ENCODE assay signal across 8 cellular contexts in genomic region chr5:73448072-73448432, GRCh38. TPM values are rescaled to one million over a fixed set of nuclear protein-coding genes. Genes with fewer than 3 reads are reported as not detected.
DNase-seq lines count a peak whose midpoint lies in the region; TF ChIP-seq lines count a peak whose summit lies in the region.

No MANE protein-coding gene starts in this region.

- peaks cover 3% of the 10 kb centered on the region for H3K9me3 ChIP-seq in mammary epithelial cell (replicated peaks; ENCODE audit: insufficient read depth, low read length)

- H3K27me3 Mint-ChIP-seq in nephron (ENCODE audit: low read depth), result peaks cover 96% of the 10 kb centered on the region

- H3K4me1 ChIP-seq in mammary epithelial cell (ENCODE audit: insufficient read depth, low read length), result peaks cover 29% of the 10 kb centered on the region

- intact Hi-C loops in mammary epithelial cell (cut with micrococcal nuclease), result loop anchor here (1.0 to 5.0 kb wide), 6 partner anchors 36 to 495 kb away; no protein-coding TSS in a partner anchor

- WGBS in mammary epithelial cell (ENCODE audit: low coverage, missing lambda C conversion rate), result 9% methylated on average over 27 of the region's 48 CpGs

- peak; percentile 53 for DNase-seq in activated T-cell treated with anti-CD3 and anti-CD28 coated beads, Interleukin-2, amount 50 U/mL, for 1 hour
- DNase-seq in activated T-cell treated with anti-CD3 and anti-CD28 coated beads for 4 hours (no peak), LoVo (ENCODE audit: low spot score) (peak; percentile 45), mammary epithelial cell (peak; percentile 39), DMS79 (lab: John Stamatoyannopoulos, UW) (no peak), NCI-H345 (lab: John Stamatoyannopoulos, UW) (no peak), NCI-H1694 treated with DMSO at 0.1 percent for 48 hours (lab: John Stamatoyannopoulos, UW) (no peak)

- peak overlapping the region; percentile 91 for H3K4me2 ChIP-seq in mammary epithelial cell (ENCODE audit: insufficient read depth, low read depth, low read length)

- peak overlapping the region; percentile 84 to 87 (median 87) for H3K4me3 Mint-ChIP-seq in nephron

- peaks cover 14% of the 10 kb centered on the region for H3K27me3 ChIP-seq in mammary epithelial cell (ENCODE audit: insufficient read depth, low read length)

- H3K27ac ChIP-seq in mammary epithelial cell (ENCODE audit: insufficient read depth, low read depth, low read length), result no peak overlapping the region

- peaks cover 10% of the 10 kb centered on the region for H3K36me3 Mint-ChIP-seq in nephron (ENCODE audit: low read depth)

- no TSS peak for BruUV-seq in mammary epithelial cell (replicated peaks; lab: Mats Ljungman, UMichigan)

- dilution Hi-C loops in mammary epithelial cell (cut with HindIII; ENCODE audit: low sequenced_read_pairs), result no loop called here

- peaks cover 3% of the 10 kb centered on the region for H3K9me3 Mint-ChIP-seq in nephron

- CTCF ChIA-PET in mammary epithelial cell (lab: Charles Lee; ENCODE audit: low non-redundant PET), result interaction anchor here (0.7 kb wide), 1 partner anchor 225 kb away, joined by 3 read pairs; no protein-coding TSS in a partner anchor

- no peaks in the 10 kb centered on the region for H3K36me3 ChIP-seq in mammary epithelial cell (ENCODE audit: insufficient read depth, low read length)

- TF ChIP-seq CTCF in mammary epithelial cell (conservative IDR thresholded peaks at IDR 0.05 in 1 of 2, IDR thresholded peaks at IDR 0.05 in 1 of 2; ENCODE audit: extremely low read depth in 1 of 2, insufficient read depth in 1 of 2, low read depth in 1 of 2, low read length in 2 of 2) (no peak), nephron (IDR thresholded peaks at IDR 0.05; ENCODE audit: unreplicated experiment in 3 of 3) (no peak)

- H3K27ac Mint-ChIP-seq in nephron, result peak overlapping the region in 2 of 3 experiments; percentile 59 to 92

- no peaks in the 10 kb centered on the region for H4K20me1 ChIP-seq in mammary epithelial cell (ENCODE audit: insufficient read depth, low read length)

- peak overlapping the region; percentile 34 to 67 (median 56) for H3K4me3 ChIP-seq in mammary epithelial cell (replicated peaks in 1 of 3; ENCODE audit: insufficient read depth in 1 of 3, low read depth in 2 of 3, low read length in 3 of 3)

- peak overlapping the region; percentile 21 for H3K9ac ChIP-seq in mammary epithelial cell (ENCODE audit: insufficient read depth, low read length)

- peaks cover 23% of the 10 kb centered on the region for H3K4me1 Mint-ChIP-seq in nephron

- in situ Hi-C loops in mammary epithelial cell (cut with MboI; ENCODE audit: low sequenced_read_pairs in 2 of 2), result loop anchor here (10.0 to 25.0 kb wide), 2 partner anchors 143 to 236 kb away; no protein-coding TSS in a partner anchor

- H3K79me2 ChIP-seq in mammary epithelial cell (ENCODE audit: insufficient read depth, low read length), result peaks cover 29% of the 10 kb centered on the region

- H2AFZ ChIP-seq in mammary epithelial cell (ENCODE audit: low read depth, low read length), result peak overlapping the region; percentile 92

RNA-seq across cellular contexts. Expression of gene FOXD1, which starts 0.5 kb away (rescaled TPM):
- total RNA-seq in mammary epithelial cell, result 10 to 100 TPM in 1 of 2 donors, 1 to 10 TPM in 1; 1.2 to 58.1 TPM
- polyA plus RNA-seq in mammary epithelial cell, result 4.3 TPM
- polyA minus RNA-seq in mammary epithelial cell, result 6.3 TPM

RNA-seq across cellular contexts. Expression of gene BTF3, which starts 50.2 kb away (rescaled TPM):
- total RNA-seq in mammary epithelial cell, result 100 to 1,000 TPM; 365 to 681 TPM
- polyA plus RNA-seq in mammary epithelial cell, result 522 TPM
- 321 TPM for polyA minus RNA-seq in mammary epithelial cell

Comparison
In these comparisons a context has a peak if more than half of its experiments do, and no peak if none do; other contexts are left out.
1. DNase-seq: peak in activated T-cell treated with anti-CD3 and anti-CD28 coated beads, Interleukin-2, amount 50 U/mL, for 1 hour (single experiment), LoVo (single experiment) and mammary epithelial cell (single experiment); none in activated T-cell treated with anti-CD3 and anti-CD28 coated beads for 4 hours (single experiment), DMS79 (single experiment), NCI-H345 (single experiment) and NCI-H1694 treated with DMSO at 0.1 percent for 48 hours (single experiment).